ENCODE assay signal across 8 cellular contexts in the genomic region with DNA sequence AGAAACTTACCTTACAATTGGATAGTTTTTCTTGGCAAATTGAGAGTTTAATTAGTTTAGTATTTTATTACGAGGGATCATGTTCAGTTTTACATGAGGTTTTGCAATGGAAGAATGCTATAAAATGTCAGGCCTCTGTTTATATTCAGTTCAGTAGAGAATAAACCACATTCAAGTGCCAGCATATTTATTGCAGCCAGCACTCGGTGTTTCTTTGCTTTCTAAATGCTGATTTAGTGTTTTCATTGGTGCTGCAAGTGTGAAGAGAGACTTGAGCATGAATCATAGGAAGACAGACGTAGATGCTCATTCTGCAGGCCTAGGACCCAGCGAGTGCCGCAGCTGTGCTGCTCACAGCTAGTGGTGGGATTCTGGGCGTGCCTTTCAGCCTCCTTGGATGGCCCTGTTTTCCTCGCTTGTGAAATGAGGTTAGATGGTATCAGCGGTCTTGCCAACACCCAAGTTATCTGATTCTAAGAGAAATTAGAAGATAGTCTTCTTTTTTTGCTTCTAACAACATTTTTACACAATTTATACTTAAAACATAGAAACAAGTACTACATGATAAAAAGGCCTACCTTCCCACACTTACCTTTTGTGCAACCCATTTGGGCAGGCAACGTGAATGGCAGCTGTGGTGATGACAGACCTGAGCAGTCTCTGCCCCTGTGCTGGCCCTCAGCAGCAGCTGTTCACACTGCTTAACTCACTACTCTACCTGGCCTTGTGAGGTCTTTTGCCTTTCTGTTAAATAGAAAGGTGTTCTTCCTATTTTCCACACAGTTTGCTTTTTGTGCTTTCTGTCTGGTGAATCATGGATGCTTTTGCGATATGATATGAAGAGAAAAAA. TPM values are rescaled to one million over a fixed set of nuclear protein-coding genes. Genes with fewer than 3 reads are reported as not detected.
DNase-seq lines count a peak whose midpoint lies in the region; ATAC-seq, FAIRE-seq and TF ChIP-seq lines count a peak whose summit lies in the region.

No MANE protein-coding gene starts in this region.

- no peak for FAIRE-seq in bronchial epithelial cell (lab: Jason Lieb, UNC)

- in situ Hi-C loops in HAP-1 (cut with MboI; ENCODE audit: low sequenced_read_pairs) = no loop called here

- ATAC-seq in T-helper 17 cell (peak; percentile 66), Right ventricle myocardium inferior (no peak), GM19035 (IDR thresholded peaks at IDR 0.05; ENCODE audit: unreplicated experiment) (no peak)

- H3K36me3 Mint-ChIP-seq in T-helper 17 cell (ENCODE audit: low read depth) = peaks cover 8% of the 10 kb centered on the region

- POLR2A ChIA-PET in GM10248 (lab: Yijun Ruan, JAX) = no interaction called here

- H3K36me3 ChIP-seq in bronchial epithelial cell (ENCODE audit: control insufficient read depth, insufficient read depth, low read length) (no peaks in the 10 kb centered on the region), HAP-1 (replicated peaks) (no peaks in the 10 kb centered on the region)

- peaks cover 81% of the 10 kb centered on the region for H3K4me1 Mint-ChIP-seq in T-helper 17 cell

- H3K9me3 ChIP-seq in T-helper 17 cell (ENCODE audit: control insufficient read depth, low read length, poor library complexity, severe bottlenecking) (no peaks in the 10 kb centered on the region), HAP-1 (no peaks in the 10 kb centered on the region)

- H3K27ac Mint-ChIP-seq in T-helper 17 cell = peak overlapping the region; percentile 99

- H3K4me1 ChIP-seq in HAP-1 = 0 out of 2 replicates have a peak, but pooled peaks cover 3% of the 10 kb centered on the region

- no peak for TF ChIP-seq CTCF in bronchial epithelial cell (IDR thresholded peaks at IDR 0.05; ENCODE audit: insufficient read depth, low read length, severe bottlenecking)
- TF ChIP-seq CTCF in GM10248 (IDR thresholded peaks at IDR 0.05; ENCODE audit: control extremely low read depth, extremely low read depth, low read depth, missing control alignments) = no peak

- H3K4me3 ChIP-seq in bronchial epithelial cell (ENCODE audit: low read depth, low read length) (no peak overlapping the region), skeletal muscle cell (ENCODE audit: low read depth, low read length) (no peak overlapping the region), HAP-1 (no peak overlapping the region)

- no peaks in the 10 kb centered on the region for H3K27me3 ChIP-seq in bronchial epithelial cell (ENCODE audit: control insufficient read depth, insufficient read depth, low read length)
- no peaks in the 10 kb centered on the region for H3K27me3 ChIP-seq in HAP-1 (ENCODE audit: low read depth)

- no peaks in the 10 kb centered on the region for H3K27me3 Mint-ChIP-seq in T-helper 17 cell

- CTCF ChIA-PET in GM10248 (lab: Yijun Ruan, JAX) = interaction anchor here (3.8 to 19.2 kb wide), 2 partner anchors 10 to 15 kb away, joined by 20 to 191 read pairs; no protein-coding TSS in a partner anchor

- peak overlapping the region; percentile 86 for H3K4me3 Mint-ChIP-seq in T-helper 17 cell

- DNase-seq in EH (ENCODE audit: low read depth) = peak; percentile 89
- DNase-seq in T-helper 17 cell = peak; percentile 46 to 73 (median 49)
- peak; percentile 44 for DNase-seq in bronchial epithelial cell (ENCODE audit: low read depth)
- DNase-seq in skeletal muscle cell (ENCODE audit: low read depth) = peak; percentile 73
- DNase-seq in GM10248 (ENCODE audit: extremely low spot score) = no peak
- no peak for DNase-seq in Right ventricle myocardium inferior (ENCODE audit: missing footprints)
- DNase-seq in HAP-1 (ENCODE audit: low spot score in 2 of 2) = no peak

- intact Hi-C loops in Right ventricle myocardium inferior (cut with DNase I) = no loop called here

RNA-seq across cellular contexts. Expression of a gene that starts 26.8 kb away (rescaled TPM):
- total RNA-seq in T-helper 17 cell (100 to 1,000 TPM; 130 to 140 TPM), bronchial epithelial cell (51.9 and 57.1 TPM in 2 replicates), Right ventricle myocardium inferior (17.8 TPM)

Comparison
In these comparisons a context has a peak if more than half of its experiments do, and no peak if none do; other contexts are left out.
1. DNase-seq: peak in EH (single experiment), T-helper 17 cell (3 of 3), bronchial epithelial cell (single experiment) and skeletal muscle cell (single experiment); none in GM10248 (single experiment), Right ventricle myocardium inferior (single experiment) and HAP-1 (0 of 2).